In genomic region chr2:111706481-111707001, GRCh38 we compare ENCODE assay signal across 10 cellular contexts.
DNase-seq lines count a peak whose midpoint lies in the region; ATAC-seq, FAIRE-seq and TF ChIP-seq lines count a peak whose summit lies in the region.
"Had no signal": no experiment of that assay in that cellular context is flagged by ENCODE, and none has a peak within 500 bp of the region (broad histone marks: within the 10 kb centered on the region; RNA-seq: fewer than 3 reads in every experiment).

No MANE protein-coding gene starts in this region.

- CTCF ChIA-PET in activated CD8-positive, alpha-beta T cell treated with anti-CD3 and anti-CD28 coated beads for 36 hours (lab: Charles Lee) = no interaction called here

- POLR2A ChIA-PET in activated CD8-positive, alpha-beta T cell treated with anti-CD3 and anti-CD28 coated beads for 36 hours (lab: Charles Lee) = interaction anchor here (0.6 kb wide), 1 partner anchor 572 kb away, joined by 3 read pairs; no protein-coding TSS in a partner anchor

- H3K4me3 Mint-ChIP-seq in activated CD8-positive, alpha-beta T cell treated with anti-CD3 and anti-CD28 coated beads for 36 hours = no peak overlapping the region
- no peak overlapping the region for H3K4me3 Mint-ChIP-seq in osteocyte (ENCODE audit: unreplicated experiment)

- H3K36me3 Mint-ChIP-seq in activated CD8-positive, alpha-beta T cell treated with anti-CD3 and anti-CD28 coated beads for 36 hours (ENCODE audit: low read depth) = no peaks in the 10 kb centered on the region
- H3K36me3 Mint-ChIP-seq in osteocyte (ENCODE audit: unreplicated experiment) = no peaks in the 10 kb centered on the region
- H3K36me3 Mint-ChIP-seq: naive thymus-derived CD8-positive, alpha-beta T cell had no signal

- intact Hi-C loops in activated CD8-positive, alpha-beta T cell treated with anti-CD3 and anti-CD28 coated beads for 36 hours (cut with micrococcal nuclease) = loop anchor here (10.0 kb wide), 1 partner anchor 592 kb away; no protein-coding TSS in a partner anchor

- H3K4me1 Mint-ChIP-seq in activated CD8-positive, alpha-beta T cell treated with anti-CD3 and anti-CD28 coated beads for 36 hours (ENCODE audit: low read depth) = peaks cover 27% of the 10 kb centered on the region
- H3K4me1 Mint-ChIP-seq in osteocyte (ENCODE audit: unreplicated experiment) = peaks cover 62% of the 10 kb centered on the region

- H3K9me3 Mint-ChIP-seq in activated CD8-positive, alpha-beta T cell treated with anti-CD3 and anti-CD28 coated beads for 36 hours = no peaks in the 10 kb centered on the region
- H3K9me3 Mint-ChIP-seq in osteocyte (ENCODE audit: unreplicated experiment) = no peaks in the 10 kb centered on the region
- H3K9me3 Mint-ChIP-seq: naive thymus-derived CD8-positive, alpha-beta T cell had no signal

- H3K27me3 Mint-ChIP-seq in activated CD8-positive, alpha-beta T cell treated with anti-CD3 and anti-CD28 coated beads for 36 hours = peaks cover 10% of the 10 kb centered on the region
- no peaks in the 10 kb centered on the region for H3K27me3 Mint-ChIP-seq in osteocyte (ENCODE audit: unreplicated experiment)

- DNase-seq in activated CD8-positive, alpha-beta T cell treated with anti-CD3 and anti-CD28 coated beads for 36 hours = peak; percentile 21
- DNase-seq in osteocyte (ENCODE audit: extremely low spot score, unreplicated experiment) = peak; percentile 70
- no peak for DNase-seq in D721Med (ENCODE audit: insufficient read length, low spot score)
- DNase-seq in COR-L47 (lab: John Stamatoyannopoulos, UW) = no peak
- DNase-seq: NCI-H1436 treated with DMSO at 0.1 percent for 48 hours had no signal

- no peak for FAIRE-seq in D721Med (lab: Jason Lieb, UNC)
- FAIRE-seq: colon had no signal

- ATAC-seq in GM19035 (IDR thresholded peaks at IDR 0.05; ENCODE audit: unreplicated experiment) = peak; percentile 12
- ATAC-seq in HG03139 (IDR thresholded peaks at IDR 0.05; ENCODE audit: unreplicated experiment) = peak; percentile 11
- no peak for ATAC-seq in activated CD8-positive, alpha-beta T cell treated with anti-CD3 and anti-CD28 coated beads for 36 hours
- no peak for ATAC-seq in GM19397 (IDR thresholded peaks at IDR 0.05; ENCODE audit: unreplicated experiment)

- no peak overlapping the region for H3K27ac Mint-ChIP-seq in activated CD8-positive, alpha-beta T cell treated with anti-CD3 and anti-CD28 coated beads for 36 hours
- H3K27ac Mint-ChIP-seq in osteocyte (ENCODE audit: unreplicated experiment) = peak overlapping the region; percentile 70

- no peak for TF ChIP-seq CTCF in activated CD8-positive, alpha-beta T cell treated with anti-CD3 and anti-CD28 coated beads for 36 hours (IDR thresholded peaks at IDR 0.05)
- TF ChIP-seq CTCF in osteocyte (IDR thresholded peaks at IDR 0.05) = no peak
- no peak for TF ChIP-seq CTCF in D721Med (IDR thresholded peaks at IDR 0.05; ENCODE audit: insufficient read depth, missing control alignments)

Comparison
In these comparisons a context has a peak if more than half of its experiments do, and no peak if none do; other contexts are left out.
1. ATAC-seq: peak in GM19035 (single experiment) and HG03139 (single experiment); none in activated CD8-positive, alpha-beta T cell treated with anti-CD3 and anti-CD28 coated beads for 36 hours (single experiment) and GM19397 (single experiment).
2. DNase-seq: peak in activated CD8-positive, alpha-beta T cell treated with anti-CD3 and anti-CD28 coated beads for 36 hours (single experiment) and osteocyte (single experiment); none in D721Med (single experiment) and COR-L47 (single experiment).